ENCODE assay signal across 9 cellular contexts in genomic region chr19:8194528-8195275, GRCh38. TPM values are rescaled to one million over a fixed set of nuclear protein-coding genes. Genes with fewer than 3 reads are reported as not detected.
DNase-seq lines count a peak whose midpoint lies in the region; ATAC-seq and TF ChIP-seq lines count a peak whose summit lies in the region.
"Had no signal": no experiment of that assay in that cellular context is flagged by ENCODE, and none has a peak within 500 bp of the region (broad histone marks: within the 10 kb centered on the region; RNA-seq: fewer than 3 reads in every experiment).

No MANE protein-coding gene starts in this region.

- H3K27me3 ChIP-seq in CD4-positive, CD25-positive, alpha-beta regulatory T cell (ENCODE audit: control insufficient read depth, insufficient read depth, low read length) = no peaks in the 10 kb centered on the region
- H3K27me3 ChIP-seq in NT2/D1 (ENCODE audit: insufficient read depth, insufficient read length) = no peaks in the 10 kb centered on the region
- no peaks in the 10 kb centered on the region for H3K27me3 ChIP-seq in tibial nerve

- ATAC-seq in CD4-positive, CD25-positive, alpha-beta regulatory T cell (ENCODE audit: low read depth in 2 of 2) = peak; percentile 65 to 68

- H3K27ac ChIP-seq in CD4-positive, CD25-positive, alpha-beta regulatory T cell (ENCODE audit: insufficient read depth, low read length, poor library complexity, severe bottlenecking) = peak overlapping the region; percentile 76
- peak overlapping the region in 1 of 4 donors; percentile 50 for H3K27ac ChIP-seq in tibial nerve

- H3K27me3 Mint-ChIP-seq in CD4-positive, CD25-positive, alpha-beta regulatory T cell = no peaks in the 10 kb centered on the region

- H3K4me1 Mint-ChIP-seq in CD4-positive, CD25-positive, alpha-beta regulatory T cell = peaks cover 0 to 54% (median 30%) of the 10 kb centered on the region in 4 donors

- DNase-seq in CD4-positive, CD25-positive, alpha-beta regulatory T cell = peak; percentile 15 to 90 (median 63)
- DNase-seq in NT2/D1 (ENCODE audit: low read depth, low spot score) = no peak
- DNase-seq in activated effector memory CD4-positive, alpha-beta T cell treated with Interleukin-2 at 50 U/mL for 16 hours = peak; percentile 47
- peak; percentile 20 for DNase-seq in medulla oblongata (ENCODE audit: extremely low spot score)
- DNase-seq in NCI-H2029 treated with DMSO at 0.1 percent for 48 hours (lab: John Stamatoyannopoulos, UW) = no peak
- DNase-seq in anterior cingulate cortex (lab: John Stamatoyannopoulos, UW) = no peak
- no peak for DNase-seq in NCI-H1694 treated with DMSO at 0.1 percent for 48 hours (lab: John Stamatoyannopoulos, UW)
- no peak for DNase-seq in tibial nerve (ENCODE audit: low spot score in 2 of 2)
- DNase-seq: Calu3 had no signal

- TF ChIP-seq CTCF in tibial nerve (IDR thresholded peaks at IDR 0.05) = no peak

- H3K36me3 ChIP-seq in CD4-positive, CD25-positive, alpha-beta regulatory T cell (ENCODE audit: control insufficient read depth, insufficient read depth, low read length) = no peaks in the 10 kb centered on the region
- H3K36me3 ChIP-seq in NT2/D1 (ENCODE audit: insufficient read depth, insufficient read length, low read length) (no peaks in the 10 kb centered on the region), tibial nerve (no peaks in the 10 kb centered on the region)

- peaks cover 24% of the 10 kb centered on the region for H3K4me1 ChIP-seq in CD4-positive, CD25-positive, alpha-beta regulatory T cell (ENCODE audit: control insufficient read depth, insufficient read depth, low read length, poor library complexity, severe bottlenecking)
- peaks cover 11% of the 10 kb centered on the region for H3K4me1 ChIP-seq in NT2/D1 (ENCODE audit: insufficient read depth, insufficient read length)
- peaks cover 0 to 11% (median 2%) of the 10 kb centered on the region in 4 donors for H3K4me1 ChIP-seq in tibial nerve

- no peak for TF ChIP-seq EP300 in tibial nerve (IDR thresholded peaks at IDR 0.05)

- 73 to 77% methylated on average over 11 of the region's 11 CpGs for WGBS in tibial nerve, 2 donors

- peak overlapping the region; percentile 95 to 98 (median 96) for H3K27ac Mint-ChIP-seq in CD4-positive, CD25-positive, alpha-beta regulatory T cell

- TF ChIP-seq POLR2A in tibial nerve (IDR thresholded peaks at IDR 0.05) = no peak

- H3K9me3 ChIP-seq in CD4-positive, CD25-positive, alpha-beta regulatory T cell (ENCODE audit: control insufficient read depth in 2 of 2, low read length in 2 of 2) = no peaks in the 10 kb centered on the region
- H3K9me3 ChIP-seq in NT2/D1 (ENCODE audit: insufficient read depth, low read length) (no peaks in the 10 kb centered on the region), tibial nerve (no peaks in the 10 kb centered on the region)

- H3K4me3 Mint-ChIP-seq in CD4-positive, CD25-positive, alpha-beta regulatory T cell = peak overlapping the region; percentile 11 to 88 (median 82)

- H3K4me3 ChIP-seq in CD4-positive, CD25-positive, alpha-beta regulatory T cell (ENCODE audit: low read depth, low read length) = peak overlapping the region; percentile 62
- H3K4me3 ChIP-seq in NT2/D1 (ENCODE audit: insufficient read length, low read depth) = no peak overlapping the region
- H3K4me3 ChIP-seq in tibial nerve = no peak overlapping the region

- H3K36me3 Mint-ChIP-seq in CD4-positive, CD25-positive, alpha-beta regulatory T cell = no peaks in the 10 kb centered on the region

- peaks cover 0 to 1% (median 0%) of the 10 kb centered on the region in 7 donors for H3K9me3 Mint-ChIP-seq in CD4-positive, CD25-positive, alpha-beta regulatory T cell

- H3K9ac ChIP-seq in NT2/D1 (ENCODE audit: insufficient read length, low read depth) = peak overlapping the region; percentile 6

RNA-seq across cellular contexts. Expression of gene CERS4, which starts 14.5 kb away (rescaled TPM):
- 20.2 TPM for total RNA-seq in CD4-positive, CD25-positive, alpha-beta regulatory T cell
- 10 to 100 TPM; 10.1 to 14.5 (median 12.2) TPM for polyA plus RNA-seq in CD4-positive, CD25-positive, alpha-beta regulatory T cell
- 10 to 100 TPM; 56.9 to 73.5 (median 67.1) TPM for total RNA-seq in tibial nerve

RNA-seq across cellular contexts. Expression of gene FBN3, which starts 45.3 kb away (rescaled TPM):
- 0.07 TPM for total RNA-seq in CD4-positive, CD25-positive, alpha-beta regulatory T cell
- not detected for polyA plus RNA-seq in CD4-positive, CD25-positive, alpha-beta regulatory T cell
- total RNA-seq in tibial nerve = 1 to 10 TPM in 1 of 4 donors, under 1 TPM in 1, not detected in 2; 0.20 to 2.5 TPM
- total RNA-seq: Calu3 had no signal

Comparison
In these comparisons a context has a peak if more than half of its experiments do, and no peak if none do; other contexts are left out.
1. DNase-seq: peak in CD4-positive, CD25-positive, alpha-beta regulatory T cell (3 of 3), activated effector memory CD4-positive, alpha-beta T cell treated with Interleukin-2 at 50 U/mL for 16 hours (single experiment) and medulla oblongata (single experiment); none in NT2/D1 (single experiment), NCI-H2029 treated with DMSO at 0.1 percent for 48 hours (single experiment), anterior cingulate cortex (0 of 58), NCI-H1694 treated with DMSO at 0.1 percent for 48 hours (single experiment) and tibial nerve (0 of 2).